ENCODE assay signal across 1 cellular context in the genomic region with DNA sequence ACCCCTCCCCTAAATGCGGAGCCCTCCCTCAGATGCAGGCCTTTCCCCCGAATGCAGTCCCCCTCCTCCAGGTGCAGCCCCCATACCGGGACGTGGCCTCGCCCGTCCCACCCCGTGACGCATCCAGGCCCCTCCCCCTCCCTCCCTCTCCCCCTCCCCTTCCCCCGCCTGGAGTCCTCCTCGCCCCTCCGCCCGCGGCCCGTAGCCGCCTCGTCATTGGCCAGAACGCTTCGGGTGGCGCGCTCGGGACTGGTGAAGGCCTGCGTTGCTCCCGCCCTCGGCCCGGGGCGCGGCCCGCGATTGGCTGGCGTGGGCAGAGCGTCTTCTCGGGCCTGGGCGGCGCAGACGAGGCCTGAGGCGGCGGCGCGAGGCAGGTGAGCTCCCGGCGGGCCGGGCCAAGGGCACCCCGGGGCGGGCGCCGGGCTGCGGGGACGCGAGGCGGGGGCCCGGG.
A peak's percentile ranks its signal among the peaks of the same experiment; 100 is the strongest.
TF ChIP-seq lines count a peak whose summit lies in the region.

No MANE protein-coding gene starts in this region.

TF ChIP-seq in K562, 482 proteins besides CTCF, POLR2A, EP300 and RAD21 (continued from another document and continues in another):
- TF ChIP-seq, protein P1, sequence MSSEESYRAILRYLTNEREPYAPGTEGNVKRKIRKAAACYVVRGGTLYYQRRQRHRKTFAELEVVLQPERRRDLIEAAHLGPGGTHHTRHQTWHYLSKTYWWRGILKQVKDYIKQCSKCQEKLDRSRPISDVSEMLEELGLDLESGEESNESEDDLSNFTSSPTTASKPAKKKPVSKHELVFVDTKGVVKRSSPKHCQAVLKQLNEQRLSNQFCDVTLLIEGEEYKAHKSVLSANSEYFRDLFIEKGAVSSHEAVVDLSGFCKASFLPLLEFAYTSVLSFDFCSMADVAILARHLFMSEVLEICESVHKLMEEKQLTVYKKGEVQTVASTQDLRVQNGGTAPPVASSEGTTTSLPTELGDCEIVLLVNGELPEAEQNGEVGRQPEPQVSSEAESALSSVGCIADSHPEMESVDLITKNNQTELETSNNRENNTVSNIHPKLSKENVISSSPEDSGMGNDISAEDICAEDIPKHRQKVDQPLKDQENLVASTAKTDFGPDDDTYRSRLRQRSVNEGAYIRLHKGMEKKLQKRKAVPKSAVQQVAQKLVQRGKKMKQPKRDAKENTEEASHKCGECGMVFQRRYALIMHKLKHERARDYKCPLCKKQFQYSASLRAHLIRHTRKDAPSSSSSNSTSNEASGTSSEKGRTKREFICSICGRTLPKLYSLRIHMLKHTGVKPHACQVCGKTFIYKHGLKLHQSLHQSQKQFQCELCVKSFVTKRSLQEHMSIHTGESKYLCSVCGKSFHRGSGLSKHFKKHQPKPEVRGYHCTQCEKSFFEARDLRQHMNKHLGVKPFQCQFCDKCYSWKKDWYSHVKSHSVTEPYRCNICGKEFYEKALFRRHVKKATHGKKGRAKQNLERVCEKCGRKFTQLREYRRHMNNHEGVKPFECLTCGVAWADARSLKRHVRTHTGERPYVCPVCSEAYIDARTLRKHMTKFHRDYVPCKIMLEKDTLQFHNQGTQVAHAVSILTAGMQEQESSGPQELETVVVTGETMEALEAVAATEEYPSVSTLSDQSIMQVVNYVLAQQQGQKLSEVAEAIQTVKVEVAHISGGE (CRISPR knock-in tag; IDR thresholded peaks at IDR 0.05) = no peak
- no peak for TF ChIP-seq ZFP1 (CRISPR knock-in tag; IDR thresholded peaks at IDR 0.05)
- TF ChIP-seq SIN3A (IDR thresholded peaks at IDR 0.05; ENCODE audit: borderline replicate concordance in 2 of 2, control insufficient read depth in 1 of 2, low read depth in 2 of 2, low read length in 2 of 2) = 0 out of 4 replicates have a peak, but pooled peaks of 1 of the 2 experiments have one; percentile 16
- peak in 1 of 2 experiments; percentile 44; a peak in 1 of 4 replicates for TF ChIP-seq MAZ (CRISPR knock-in tag; conservative IDR thresholded peaks at IDR 0.05 in 1 of 2, IDR thresholded peaks at IDR 0.05 in 1 of 2)
- TF ChIP-seq, protein P2, sequence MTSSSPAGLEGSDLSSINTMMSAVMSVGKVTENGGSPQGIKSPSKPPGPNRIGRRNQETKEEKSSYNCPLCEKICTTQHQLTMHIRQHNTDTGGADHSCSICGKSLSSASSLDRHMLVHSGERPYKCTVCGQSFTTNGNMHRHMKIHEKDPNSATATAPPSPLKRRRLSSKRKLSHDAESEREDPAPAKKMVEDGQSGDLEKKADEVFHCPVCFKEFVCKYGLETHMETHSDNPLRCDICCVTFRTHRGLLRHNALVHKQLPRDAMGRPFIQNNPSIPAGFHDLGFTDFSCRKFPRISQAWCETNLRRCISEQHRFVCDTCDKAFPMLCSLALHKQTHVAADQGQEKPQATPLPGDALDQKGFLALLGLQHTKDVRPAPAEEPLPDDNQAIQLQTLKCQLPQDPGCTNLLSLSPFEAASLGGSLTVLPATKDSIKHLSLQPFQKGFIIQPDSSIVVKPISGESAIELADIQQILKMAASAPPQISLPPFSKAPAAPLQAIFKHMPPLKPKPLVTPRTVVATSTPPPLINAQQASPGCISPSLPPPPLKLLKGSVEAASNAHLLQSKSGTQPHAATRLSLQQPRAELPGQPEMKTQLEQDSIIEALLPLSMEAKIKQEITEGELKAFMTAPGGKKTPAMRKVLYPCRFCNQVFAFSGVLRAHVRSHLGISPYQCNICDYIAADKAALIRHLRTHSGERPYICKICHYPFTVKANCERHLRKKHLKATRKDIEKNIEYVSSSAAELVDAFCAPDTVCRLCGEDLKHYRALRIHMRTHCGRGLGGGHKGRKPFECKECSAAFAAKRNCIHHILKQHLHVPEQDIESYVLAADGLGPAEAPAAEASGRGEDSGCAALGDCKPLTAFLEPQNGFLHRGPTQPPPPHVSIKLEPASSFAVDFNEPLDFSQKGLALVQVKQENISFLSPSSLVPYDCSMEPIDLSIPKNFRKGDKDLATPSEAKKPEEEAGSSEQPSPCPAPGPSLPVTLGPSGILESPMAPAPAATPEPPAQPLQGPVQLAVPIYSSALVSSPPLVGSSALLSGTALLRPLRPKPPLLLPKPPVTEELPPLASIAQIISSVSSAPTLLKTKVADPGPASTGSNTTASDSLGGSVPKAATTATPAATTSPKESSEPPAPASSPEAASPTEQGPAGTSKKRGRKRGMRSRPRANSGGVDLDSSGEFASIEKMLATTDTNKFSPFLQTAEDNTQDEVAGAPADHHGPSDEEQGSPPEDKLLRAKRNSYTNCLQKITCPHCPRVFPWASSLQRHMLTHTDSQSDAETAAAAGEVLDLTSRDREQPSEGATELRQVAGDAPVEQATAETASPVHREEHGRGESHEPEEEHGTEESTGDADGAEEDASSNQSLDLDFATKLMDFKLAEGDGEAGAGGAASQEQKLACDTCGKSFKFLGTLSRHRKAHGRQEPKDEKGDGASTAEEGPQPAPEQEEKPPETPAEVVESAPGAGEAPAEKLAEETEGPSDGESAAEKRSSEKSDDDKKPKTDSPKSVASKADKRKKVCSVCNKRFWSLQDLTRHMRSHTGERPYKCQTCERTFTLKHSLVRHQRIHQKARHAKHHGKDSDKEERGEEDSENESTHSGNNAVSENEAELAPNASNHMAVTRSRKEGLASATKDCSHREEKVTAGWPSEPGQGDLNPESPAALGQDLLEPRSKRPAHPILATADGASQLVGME (CRISPR knock-in tag; IDR thresholded peaks at IDR 0.05) = no peak
- TF ChIP-seq, protein P3, sequence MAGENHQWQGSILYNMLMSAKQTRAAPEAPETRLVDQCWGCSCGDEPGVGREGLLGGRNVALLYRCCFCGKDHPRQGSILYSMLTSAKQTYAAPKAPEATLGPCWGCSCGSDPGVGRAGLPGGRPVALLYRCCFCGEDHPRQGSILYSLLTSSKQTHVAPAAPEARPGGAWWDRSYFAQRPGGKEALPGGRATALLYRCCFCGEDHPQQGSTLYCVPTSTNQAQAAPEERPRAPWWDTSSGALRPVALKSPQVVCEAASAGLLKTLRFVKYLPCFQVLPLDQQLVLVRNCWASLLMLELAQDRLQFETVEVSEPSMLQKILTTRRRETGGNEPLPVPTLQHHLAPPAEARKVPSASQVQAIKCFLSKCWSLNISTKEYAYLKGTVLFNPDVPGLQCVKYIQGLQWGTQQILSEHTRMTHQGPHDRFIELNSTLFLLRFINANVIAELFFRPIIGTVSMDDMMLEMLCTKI (IDR thresholded peaks at IDR 0.05; ENCODE audit: partially characterized antibody) = no peak
- TF ChIP-seq KLF16 (IDR thresholded peaks at IDR 0.05) = no peak
- peak; percentile 34 for TF ChIP-seq TBP (optimal IDR thresholded peaks at IDR 0.05; ENCODE audit: low read depth, low read length)
- TF ChIP-seq ZNF79 (CRISPR knock-in tag; IDR thresholded peaks at IDR 0.05; ENCODE audit: low read depth) = no peak
- TF ChIP-seq NFYB (IDR thresholded peaks at IDR 0.05; ENCODE audit: extremely low read depth, insufficient read length) = peak; percentile 79
- no peak for TF ChIP-seq TFAM (CRISPR knock-in tag; conservative IDR thresholded peaks at IDR 0.05)
- TF ChIP-seq, protein P4, sequence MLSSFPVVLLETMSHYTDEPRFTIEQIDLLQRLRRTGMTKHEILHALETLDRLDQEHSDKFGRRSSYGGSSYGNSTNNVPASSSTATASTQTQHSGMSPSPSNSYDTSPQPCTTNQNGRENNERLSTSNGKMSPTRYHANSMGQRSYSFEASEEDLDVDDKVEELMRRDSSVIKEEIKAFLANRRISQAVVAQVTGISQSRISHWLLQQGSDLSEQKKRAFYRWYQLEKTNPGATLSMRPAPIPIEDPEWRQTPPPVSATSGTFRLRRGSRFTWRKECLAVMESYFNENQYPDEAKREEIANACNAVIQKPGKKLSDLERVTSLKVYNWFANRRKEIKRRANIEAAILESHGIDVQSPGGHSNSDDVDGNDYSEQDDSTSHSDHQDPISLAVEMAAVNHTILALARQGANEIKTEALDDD (IDR thresholded peaks at IDR 0.05) = no peak
- TF ChIP-seq, protein P5, sequence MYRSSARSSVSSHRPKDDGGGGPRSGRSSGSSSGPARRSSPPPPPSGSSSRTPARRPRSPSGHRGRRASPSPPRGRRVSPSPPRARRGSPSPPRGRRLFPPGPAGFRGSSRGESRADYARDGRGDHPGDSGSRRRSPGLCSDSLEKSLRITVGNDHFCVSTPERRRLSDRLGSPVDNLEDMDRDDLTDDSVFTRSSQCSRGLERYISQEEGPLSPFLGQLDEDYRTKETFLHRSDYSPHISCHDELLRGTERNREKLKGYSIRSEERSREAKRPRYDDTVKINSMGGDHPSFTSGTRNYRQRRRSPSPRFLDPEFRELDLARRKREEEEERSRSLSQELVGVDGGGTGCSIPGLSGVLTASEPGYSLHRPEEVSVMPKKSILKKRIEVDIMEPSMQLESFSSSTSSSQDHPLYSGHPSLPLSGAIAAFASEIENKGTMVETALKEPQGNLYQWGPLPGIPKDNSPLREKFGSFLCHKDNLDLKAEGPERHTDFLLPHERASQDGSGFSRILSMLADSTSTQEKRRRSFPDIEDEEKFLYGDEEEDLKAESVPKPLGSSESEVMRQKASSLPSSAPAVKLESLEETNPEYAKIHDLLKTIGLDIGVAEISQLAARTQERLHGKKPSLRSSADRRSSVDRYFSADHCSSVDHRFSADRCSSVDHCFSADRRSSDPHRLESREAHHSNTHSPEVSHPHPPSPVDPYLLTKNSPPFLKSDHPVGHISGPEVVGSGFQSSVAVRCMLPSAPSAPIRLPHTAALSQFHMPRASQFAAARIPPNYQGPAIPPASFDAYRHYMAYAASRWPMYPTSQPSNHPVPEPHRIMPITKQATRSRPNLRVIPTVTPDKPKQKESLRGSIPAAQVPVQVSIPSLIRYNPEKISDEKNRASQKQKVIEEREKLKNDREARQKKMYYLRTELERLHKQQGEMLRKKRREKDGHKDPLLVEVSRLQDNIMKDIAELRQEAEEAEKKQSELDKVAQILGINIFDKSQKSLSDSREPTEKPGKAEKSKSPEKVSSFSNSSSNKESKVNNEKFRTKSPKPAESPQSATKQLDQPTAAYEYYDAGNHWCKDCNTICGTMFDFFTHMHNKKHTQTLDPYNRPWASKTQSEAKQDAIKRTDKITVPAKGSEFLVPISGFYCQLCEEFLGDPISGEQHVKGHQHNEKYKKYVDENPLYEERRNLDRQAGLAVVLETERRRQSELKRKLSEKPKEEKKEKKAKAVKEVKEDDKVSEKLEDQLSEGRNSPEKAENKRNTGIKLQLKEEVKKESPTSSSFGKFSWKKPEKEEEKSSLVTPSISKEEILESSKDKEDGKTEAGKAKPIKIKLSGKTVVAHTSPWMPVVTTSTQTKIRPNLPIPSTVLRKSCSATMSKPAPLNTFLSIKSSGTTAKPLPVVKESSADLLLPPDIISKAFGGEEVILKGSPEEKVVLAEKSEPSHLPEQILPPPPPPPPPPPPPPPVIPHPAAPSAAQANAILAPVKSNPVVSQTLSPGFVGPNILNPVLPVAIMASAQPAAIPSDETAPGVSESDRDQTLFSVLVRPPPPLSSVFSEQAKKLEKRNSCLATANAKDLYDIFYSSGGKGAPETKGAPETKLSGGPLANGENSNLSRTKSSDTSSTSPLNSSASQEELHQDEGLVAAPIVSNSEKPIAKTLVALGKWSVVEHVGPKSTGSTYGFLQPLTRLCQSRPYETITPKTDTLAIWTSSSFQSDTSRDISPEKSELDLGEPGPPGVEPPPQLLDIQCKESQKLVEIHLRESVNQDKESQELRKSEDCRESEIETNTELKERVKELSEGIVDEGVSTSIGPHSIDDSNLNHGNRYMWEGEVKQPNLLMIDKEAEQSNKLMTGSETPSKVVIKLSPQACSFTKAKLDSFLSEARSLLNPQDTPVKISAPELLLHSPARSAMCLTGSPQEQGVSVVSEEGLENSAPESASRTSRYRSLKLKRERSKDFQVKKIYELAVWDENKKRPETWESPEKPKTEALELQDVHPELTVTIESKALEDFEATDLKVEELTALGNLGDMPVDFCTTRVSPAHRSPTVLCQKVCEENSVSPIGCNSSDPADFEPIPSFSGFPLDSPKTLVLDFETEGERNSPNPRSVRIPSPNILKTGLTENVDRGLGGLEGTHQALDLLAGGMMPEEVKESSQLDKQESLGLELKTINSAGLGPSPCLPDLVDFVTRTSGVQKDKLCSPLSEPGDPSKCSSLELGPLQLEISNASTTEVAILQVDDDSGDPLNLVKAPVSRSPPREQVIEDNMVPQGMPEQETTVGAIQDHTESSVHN (IDR thresholded peaks at IDR 0.05; ENCODE audit: borderline replicate concordance in 1 of 2, low read depth in 1 of 2) = no peak
- TF ChIP-seq, protein P6, sequence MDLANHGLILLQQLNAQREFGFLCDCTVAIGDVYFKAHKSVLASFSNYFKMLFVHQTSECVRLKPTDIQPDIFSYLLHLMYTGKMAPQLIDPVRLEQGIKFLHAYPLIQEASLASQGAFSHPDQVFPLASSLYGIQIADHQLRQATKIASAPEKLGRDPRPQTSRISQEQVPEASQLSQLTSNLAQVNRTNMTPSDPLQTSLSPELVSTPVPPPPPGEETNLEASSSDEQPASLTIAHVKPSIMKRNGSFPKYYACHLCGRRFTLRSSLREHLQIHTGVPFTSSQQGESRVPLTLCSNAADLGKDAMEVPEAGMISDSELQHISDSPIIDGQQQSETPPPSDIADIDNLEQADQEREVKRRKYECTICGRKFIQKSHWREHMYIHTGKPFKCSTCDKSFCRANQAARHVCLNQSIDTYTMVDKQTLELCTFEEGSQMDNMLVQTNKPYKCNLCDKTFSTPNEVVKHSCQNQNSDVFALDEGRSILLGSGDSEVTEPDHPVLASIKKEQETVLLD (IDR thresholded peaks at IDR 0.05) = no peak
- TF ChIP-seq ZNF408 (CRISPR knock-in tag; IDR thresholded peaks at IDR 0.05; ENCODE audit: low read depth) = no peak
- TF ChIP-seq ZBTB7A (IDR thresholded peaks at IDR 0.05; ENCODE audit: borderline replicate concordance, control insufficient read depth, low read depth, low read length) = peak; percentile 68
- TF ChIP-seq, protein P7, sequence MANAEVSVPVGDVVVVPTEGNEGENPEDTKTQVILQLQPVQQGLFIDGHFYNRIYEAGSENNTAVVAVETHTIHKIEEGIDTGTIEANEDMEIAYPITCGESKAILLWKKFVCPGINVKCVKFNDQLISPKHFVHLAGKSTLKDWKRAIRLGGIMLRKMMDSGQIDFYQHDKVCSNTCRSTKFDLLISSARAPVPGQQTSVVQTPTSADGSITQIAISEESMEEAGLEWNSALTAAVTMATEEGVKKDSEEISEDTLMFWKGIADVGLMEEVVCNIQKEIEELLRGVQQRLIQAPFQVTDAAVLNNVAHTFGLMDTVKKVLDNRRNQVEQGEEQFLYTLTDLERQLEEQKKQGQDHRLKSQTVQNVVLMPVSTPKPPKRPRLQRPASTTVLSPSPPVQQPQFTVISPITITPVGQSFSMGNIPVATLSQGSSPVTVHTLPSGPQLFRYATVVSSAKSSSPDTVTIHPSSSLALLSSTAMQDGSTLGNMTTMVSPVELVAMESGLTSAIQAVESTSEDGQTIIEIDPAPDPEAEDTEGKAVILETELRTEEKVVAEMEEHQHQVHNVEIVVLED (CRISPR knock-in tag; IDR thresholded peaks at IDR 0.05) = peak; percentile 72
- TF ChIP-seq SAFB (IDR thresholded peaks at IDR 0.05; ENCODE audit: borderline replicate concordance, low read depth, low read length) = no peak
- peak; percentile 73 for TF ChIP-seq CXXC5 (CRISPR knock-in tag; IDR thresholded peaks at IDR 0.05)
- no peak for TF ChIP-seq PTRF (tag; IDR thresholded peaks at IDR 0.05)
